Comparison of ENCODE assay signal across 1 cellular context in the genomic region with DNA sequence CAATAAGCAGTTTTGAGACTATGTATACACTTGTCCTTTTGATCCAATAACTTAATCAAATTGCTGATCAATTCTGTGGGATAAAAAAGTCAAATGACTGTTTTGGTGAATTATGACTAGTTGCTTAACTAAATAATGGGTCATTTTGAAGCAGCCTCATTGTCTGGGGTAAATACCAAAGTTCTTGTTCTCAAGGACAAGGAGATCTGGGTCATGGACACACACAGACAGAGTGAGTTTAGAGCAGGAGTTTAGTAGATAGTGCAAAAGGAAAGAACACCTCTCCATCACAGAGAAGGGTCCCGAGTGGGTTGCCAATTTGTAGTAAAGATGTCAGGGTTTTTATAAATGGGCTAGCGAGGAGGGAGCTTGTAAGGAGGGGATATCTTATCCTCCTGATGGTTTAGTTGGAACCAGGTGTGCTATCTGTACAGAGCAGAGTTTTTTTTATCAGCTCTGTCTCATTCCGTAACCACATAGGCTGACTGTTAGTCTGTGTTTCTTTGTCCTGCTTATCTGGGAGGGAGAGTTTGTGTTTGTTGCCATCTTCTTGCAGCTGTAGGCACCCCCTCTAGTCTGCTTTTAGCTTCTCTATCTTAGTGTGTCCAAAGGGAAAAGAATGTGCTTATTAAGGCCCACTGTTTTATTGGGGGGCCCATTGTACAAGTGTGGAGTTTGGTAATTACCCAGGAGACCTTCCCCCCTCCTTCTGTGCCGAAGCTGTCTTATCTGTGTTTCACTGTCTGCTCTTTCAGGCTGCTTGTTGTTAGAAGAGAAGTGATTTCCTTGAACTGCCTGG.
TF ChIP-seq lines count a peak whose summit lies in the region.

No MANE protein-coding gene starts in this region.

TF ChIP-seq in K562, 482 proteins besides CTCF, POLR2A, EP300 and RAD21 (continued from another document and continues in another):
- TF ChIP-seq, protein P1, sequence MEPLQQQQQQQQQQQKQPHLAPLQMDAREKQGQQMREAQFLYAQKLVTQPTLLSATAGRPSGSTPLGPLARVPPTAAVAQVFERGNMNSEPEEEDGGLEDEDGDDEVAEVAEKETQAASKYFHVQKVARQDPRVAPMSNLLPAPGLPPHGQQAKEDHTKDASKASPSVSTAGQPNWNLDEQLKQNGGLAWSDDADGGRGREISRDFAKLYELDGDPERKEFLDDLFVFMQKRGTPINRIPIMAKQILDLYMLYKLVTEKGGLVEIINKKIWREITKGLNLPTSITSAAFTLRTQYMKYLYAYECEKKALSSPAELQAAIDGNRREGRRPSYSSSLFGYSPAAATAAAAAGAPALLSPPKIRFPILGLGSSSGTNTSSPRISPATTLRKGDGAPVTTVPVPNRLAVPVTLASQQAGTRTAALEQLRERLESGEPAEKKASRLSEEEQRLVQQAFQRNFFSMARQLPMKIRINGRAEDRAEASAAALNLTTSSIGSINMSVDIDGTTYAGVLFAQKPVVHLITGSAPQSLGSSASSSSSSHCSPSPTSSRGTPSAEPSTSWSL (CRISPR knock-in tag; IDR thresholded peaks at IDR 0.05; ENCODE audit: borderline replicate concordance) = no peak
- TF ChIP-seq ARID2 (IDR thresholded peaks at IDR 0.05) (no peak), MTA2 (IDR thresholded peaks at IDR 0.05; ENCODE audit: low read depth) (peak; percentile 98), CC2D1A (IDR thresholded peaks at IDR 0.05) (peak; percentile 96; the same call in 1 of the 2 replicates), ZNF324 (CRISPR knock-in tag; IDR thresholded peaks at IDR 0.05) (no peak), ERF (CRISPR knock-in tag; IDR thresholded peaks at IDR 0.05) (0 out of 2 replicates have a peak, but pooled peaks have one; percentile 71), GATA2 (CRISPR knock-in tag; IDR thresholded peaks at IDR 0.05) (peak; percentile 96), POLR2H (tag; IDR thresholded peaks at IDR 0.05; ENCODE audit: low read depth) (no peak), ESRRA (IDR thresholded peaks at IDR 0.05; ENCODE audit: borderline replicate concordance, low read depth) (peak; percentile 90; the same call in 1 of the 2 replicates), TARDBP (IDR thresholded peaks at IDR 0.05) (peak; percentile 74; the same call in 1 of the 2 replicates), ZNF444 (CRISPR knock-in tag; IDR thresholded peaks at IDR 0.05) (no peak), NONO (IDR thresholded peaks at IDR 0.05; ENCODE audit: low read depth in 2 of 2, low read length in 1 of 2) (0 out of 4 replicates have a peak, but pooled peaks of 1 of the 2 experiments have one; percentile 30), POLR2G (IDR thresholded peaks at IDR 0.05; ENCODE audit: low read depth, low read length) (no peak), NCOA1 (IDR thresholded peaks at IDR 0.05; ENCODE audit: low read depth) (peak; percentile 88; the same call in 1 of the 2 replicates), KAT8 (IDR thresholded peaks at IDR 0.05; ENCODE audit: low read depth) (no peak), ATF7 (IDR thresholded peaks at IDR 0.05) (peak; percentile 77), HDAC3 (IDR thresholded peaks at IDR 0.05; ENCODE audit: borderline replicate concordance, partially characterized antibody) (peak; percentile 96)
- TF ChIP-seq, protein P2, sequence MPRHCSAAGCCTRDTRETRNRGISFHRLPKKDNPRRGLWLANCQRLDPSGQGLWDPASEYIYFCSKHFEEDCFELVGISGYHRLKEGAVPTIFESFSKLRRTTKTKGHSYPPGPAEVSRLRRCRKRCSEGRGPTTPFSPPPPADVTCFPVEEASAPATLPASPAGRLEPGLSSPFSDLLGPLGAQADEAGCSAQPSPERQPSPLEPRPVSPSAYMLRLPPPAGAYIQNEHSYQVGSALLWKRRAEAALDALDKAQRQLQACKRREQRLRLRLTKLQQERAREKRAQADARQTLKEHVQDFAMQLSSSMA (CRISPR knock-in tag; IDR thresholded peaks at IDR 0.05) = no peak
- TF ChIP-seq, protein P3, sequence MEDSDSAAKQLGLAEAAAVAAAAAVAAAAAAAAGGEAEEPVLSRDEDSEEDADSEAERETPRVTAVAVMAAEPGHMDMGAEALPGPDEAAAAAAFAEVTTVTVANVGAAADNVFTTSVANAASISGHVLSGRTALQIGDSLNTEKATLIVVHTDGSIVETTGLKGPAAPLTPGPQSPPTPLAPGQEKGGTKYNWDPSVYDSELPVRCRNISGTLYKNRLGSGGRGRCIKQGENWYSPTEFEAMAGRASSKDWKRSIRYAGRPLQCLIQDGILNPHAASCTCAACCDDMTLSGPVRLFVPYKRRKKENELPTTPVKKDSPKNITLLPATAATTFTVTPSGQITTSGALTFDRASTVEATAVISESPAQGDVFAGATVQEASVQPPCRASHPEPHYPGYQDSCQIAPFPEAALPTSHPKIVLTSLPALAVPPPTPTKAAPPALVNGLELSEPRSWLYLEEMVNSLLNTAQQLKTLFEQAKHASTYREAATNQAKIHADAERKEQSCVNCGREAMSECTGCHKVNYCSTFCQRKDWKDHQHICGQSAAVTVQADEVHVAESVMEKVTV (CRISPR knock-in tag; IDR thresholded peaks at IDR 0.05) = 0 out of 2 replicates have a peak, but pooled peaks have one; percentile 22
- TF ChIP-seq, protein P4, sequence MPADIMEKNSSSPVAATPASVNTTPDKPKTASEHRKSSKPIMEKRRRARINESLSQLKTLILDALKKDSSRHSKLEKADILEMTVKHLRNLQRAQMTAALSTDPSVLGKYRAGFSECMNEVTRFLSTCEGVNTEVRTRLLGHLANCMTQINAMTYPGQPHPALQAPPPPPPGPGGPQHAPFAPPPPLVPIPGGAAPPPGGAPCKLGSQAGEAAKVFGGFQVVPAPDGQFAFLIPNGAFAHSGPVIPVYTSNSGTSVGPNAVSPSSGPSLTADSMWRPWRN (IDR thresholded peaks at IDR 0.05; ENCODE audit: low read depth) = peak; percentile 95
- TF ChIP-seq, protein P5, sequence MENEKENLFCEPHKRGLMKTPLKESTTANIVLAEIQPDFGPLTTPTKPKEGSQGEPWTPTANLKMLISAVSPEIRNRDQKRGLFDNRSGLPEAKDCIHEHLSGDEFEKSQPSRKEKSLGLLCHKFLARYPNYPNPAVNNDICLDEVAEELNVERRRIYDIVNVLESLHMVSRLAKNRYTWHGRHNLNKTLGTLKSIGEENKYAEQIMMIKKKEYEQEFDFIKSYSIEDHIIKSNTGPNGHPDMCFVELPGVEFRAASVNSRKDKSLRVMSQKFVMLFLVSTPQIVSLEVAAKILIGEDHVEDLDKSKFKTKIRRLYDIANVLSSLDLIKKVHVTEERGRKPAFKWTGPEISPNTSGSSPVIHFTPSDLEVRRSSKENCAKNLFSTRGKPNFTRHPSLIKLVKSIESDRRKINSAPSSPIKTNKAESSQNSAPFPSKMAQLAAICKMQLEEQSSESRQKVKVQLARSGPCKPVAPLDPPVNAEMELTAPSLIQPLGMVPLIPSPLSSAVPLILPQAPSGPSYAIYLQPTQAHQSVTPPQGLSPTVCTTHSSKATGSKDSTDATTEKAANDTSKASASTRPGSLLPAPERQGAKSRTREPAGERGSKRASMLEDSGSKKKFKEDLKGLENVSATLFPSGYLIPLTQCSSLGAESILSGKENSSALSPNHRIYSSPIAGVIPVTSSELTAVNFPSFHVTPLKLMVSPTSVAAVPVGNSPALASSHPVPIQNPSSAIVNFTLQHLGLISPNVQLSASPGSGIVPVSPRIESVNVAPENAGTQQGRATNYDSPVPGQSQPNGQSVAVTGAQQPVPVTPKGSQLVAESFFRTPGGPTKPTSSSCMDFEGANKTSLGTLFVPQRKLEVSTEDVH (IDR thresholded peaks at IDR 0.05; ENCODE audit: low read depth, partially characterized antibody) = peak; percentile 58
- TF ChIP-seq, protein P6, sequence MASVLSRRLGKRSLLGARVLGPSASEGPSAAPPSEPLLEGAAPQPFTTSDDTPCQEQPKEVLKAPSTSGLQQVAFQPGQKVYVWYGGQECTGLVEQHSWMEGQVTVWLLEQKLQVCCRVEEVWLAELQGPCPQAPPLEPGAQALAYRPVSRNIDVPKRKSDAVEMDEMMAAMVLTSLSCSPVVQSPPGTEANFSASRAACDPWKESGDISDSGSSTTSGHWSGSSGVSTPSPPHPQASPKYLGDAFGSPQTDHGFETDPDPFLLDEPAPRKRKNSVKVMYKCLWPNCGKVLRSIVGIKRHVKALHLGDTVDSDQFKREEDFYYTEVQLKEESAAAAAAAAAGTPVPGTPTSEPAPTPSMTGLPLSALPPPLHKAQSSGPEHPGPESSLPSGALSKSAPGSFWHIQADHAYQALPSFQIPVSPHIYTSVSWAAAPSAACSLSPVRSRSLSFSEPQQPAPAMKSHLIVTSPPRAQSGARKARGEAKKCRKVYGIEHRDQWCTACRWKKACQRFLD (CRISPR knock-in tag; IDR thresholded peaks at IDR 0.05) = peak; percentile 95
- TF ChIP-seq, protein P7, sequence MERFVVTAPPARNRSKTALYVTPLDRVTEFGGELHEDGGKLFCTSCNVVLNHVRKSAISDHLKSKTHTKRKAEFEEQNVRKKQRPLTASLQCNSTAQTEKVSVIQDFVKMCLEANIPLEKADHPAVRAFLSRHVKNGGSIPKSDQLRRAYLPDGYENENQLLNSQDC (CRISPR knock-in tag; IDR thresholded peaks at IDR 0.05) = no peak
- TF ChIP-seq, protein P8, sequence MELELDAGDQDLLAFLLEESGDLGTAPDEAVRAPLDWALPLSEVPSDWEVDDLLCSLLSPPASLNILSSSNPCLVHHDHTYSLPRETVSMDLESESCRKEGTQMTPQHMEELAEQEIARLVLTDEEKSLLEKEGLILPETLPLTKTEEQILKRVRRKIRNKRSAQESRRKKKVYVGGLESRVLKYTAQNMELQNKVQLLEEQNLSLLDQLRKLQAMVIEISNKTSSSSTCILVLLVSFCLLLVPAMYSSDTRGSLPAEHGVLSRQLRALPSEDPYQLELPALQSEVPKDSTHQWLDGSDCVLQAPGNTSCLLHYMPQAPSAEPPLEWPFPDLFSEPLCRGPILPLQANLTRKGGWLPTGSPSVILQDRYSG (tag; conservative IDR thresholded peaks at IDR 0.05; ENCODE audit: low read depth) = peak; percentile 77; the same call in 1 of the 2 replicates
- TF ChIP-seq, protein P9, sequence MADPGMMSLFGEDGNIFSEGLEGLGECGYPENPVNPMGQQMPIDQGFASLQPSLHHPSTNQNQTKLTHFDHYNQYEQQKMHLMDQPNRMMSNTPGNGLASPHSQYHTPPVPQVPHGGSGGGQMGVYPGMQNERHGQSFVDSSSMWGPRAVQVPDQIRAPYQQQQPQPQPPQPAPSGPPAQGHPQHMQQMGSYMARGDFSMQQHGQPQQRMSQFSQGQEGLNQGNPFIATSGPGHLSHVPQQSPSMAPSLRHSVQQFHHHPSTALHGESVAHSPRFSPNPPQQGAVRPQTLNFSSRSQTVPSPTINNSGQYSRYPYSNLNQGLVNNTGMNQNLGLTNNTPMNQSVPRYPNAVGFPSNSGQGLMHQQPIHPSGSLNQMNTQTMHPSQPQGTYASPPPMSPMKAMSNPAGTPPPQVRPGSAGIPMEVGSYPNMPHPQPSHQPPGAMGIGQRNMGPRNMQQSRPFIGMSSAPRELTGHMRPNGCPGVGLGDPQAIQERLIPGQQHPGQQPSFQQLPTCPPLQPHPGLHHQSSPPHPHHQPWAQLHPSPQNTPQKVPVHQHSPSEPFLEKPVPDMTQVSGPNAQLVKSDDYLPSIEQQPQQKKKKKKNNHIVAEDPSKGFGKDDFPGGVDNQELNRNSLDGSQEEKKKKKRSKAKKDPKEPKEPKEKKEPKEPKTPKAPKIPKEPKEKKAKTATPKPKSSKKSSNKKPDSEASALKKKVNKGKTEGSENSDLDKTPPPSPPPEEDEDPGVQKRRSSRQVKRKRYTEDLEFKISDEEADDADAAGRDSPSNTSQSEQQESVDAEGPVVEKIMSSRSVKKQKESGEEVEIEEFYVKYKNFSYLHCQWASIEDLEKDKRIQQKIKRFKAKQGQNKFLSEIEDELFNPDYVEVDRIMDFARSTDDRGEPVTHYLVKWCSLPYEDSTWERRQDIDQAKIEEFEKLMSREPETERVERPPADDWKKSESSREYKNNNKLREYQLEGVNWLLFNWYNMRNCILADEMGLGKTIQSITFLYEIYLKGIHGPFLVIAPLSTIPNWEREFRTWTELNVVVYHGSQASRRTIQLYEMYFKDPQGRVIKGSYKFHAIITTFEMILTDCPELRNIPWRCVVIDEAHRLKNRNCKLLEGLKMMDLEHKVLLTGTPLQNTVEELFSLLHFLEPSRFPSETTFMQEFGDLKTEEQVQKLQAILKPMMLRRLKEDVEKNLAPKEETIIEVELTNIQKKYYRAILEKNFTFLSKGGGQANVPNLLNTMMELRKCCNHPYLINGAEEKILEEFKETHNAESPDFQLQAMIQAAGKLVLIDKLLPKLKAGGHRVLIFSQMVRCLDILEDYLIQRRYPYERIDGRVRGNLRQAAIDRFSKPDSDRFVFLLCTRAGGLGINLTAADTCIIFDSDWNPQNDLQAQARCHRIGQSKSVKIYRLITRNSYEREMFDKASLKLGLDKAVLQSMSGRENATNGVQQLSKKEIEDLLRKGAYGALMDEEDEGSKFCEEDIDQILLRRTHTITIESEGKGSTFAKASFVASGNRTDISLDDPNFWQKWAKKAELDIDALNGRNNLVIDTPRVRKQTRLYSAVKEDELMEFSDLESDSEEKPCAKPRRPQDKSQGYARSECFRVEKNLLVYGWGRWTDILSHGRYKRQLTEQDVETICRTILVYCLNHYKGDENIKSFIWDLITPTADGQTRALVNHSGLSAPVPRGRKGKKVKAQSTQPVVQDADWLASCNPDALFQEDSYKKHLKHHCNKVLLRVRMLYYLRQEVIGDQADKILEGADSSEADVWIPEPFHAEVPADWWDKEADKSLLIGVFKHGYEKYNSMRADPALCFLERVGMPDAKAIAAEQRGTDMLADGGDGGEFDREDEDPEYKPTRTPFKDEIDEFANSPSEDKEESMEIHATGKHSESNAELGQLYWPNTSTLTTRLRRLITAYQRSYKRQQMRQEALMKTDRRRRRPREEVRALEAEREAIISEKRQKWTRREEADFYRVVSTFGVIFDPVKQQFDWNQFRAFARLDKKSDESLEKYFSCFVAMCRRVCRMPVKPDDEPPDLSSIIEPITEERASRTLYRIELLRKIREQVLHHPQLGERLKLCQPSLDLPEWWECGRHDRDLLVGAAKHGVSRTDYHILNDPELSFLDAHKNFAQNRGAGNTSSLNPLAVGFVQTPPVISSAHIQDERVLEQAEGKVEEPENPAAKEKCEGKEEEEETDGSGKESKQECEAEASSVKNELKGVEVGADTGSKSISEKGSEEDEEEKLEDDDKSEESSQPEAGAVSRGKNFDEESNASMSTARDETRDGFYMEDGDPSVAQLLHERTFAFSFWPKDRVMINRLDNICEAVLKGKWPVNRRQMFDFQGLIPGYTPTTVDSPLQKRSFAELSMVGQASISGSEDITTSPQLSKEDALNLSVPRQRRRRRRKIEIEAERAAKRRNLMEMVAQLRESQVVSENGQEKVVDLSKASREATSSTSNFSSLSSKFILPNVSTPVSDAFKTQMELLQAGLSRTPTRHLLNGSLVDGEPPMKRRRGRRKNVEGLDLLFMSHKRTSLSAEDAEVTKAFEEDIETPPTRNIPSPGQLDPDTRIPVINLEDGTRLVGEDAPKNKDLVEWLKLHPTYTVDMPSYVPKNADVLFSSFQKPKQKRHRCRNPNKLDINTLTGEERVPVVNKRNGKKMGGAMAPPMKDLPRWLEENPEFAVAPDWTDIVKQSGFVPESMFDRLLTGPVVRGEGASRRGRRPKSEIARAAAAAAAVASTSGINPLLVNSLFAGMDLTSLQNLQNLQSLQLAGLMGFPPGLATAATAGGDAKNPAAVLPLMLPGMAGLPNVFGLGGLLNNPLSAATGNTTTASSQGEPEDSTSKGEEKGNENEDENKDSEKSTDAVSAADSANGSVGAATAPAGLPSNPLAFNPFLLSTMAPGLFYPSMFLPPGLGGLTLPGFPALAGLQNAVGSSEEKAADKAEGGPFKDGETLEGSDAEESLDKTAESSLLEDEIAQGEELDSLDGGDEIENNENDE (IDR thresholded peaks at IDR 0.05; ENCODE audit: low read depth, low read length) = no peak
- TF ChIP-seq, protein P10, sequence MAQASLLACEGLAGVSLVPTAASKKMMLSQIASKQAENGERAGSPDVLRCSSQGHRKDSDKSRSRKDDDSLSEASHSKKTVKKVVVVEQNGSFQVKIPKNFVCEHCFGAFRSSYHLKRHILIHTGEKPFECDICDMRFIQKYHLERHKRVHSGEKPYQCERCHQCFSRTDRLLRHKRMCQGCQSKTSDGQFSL (CRISPR knock-in tag; IDR thresholded peaks at IDR 0.05) = 0 out of 2 replicates have a peak, but pooled peaks have one; percentile 19
- TF ChIP-seq, protein P10 (tag; IDR thresholded peaks at IDR 0.05) = peak in 1 of 2 experiments; percentile 37; a peak in 1 of 4 replicates
